ENCODE assay signal across 1 cellular context in genomic region chr9:35612843-35613242, GRCh38.
A peak's percentile ranks its signal among the peaks of the same experiment; 100 is the strongest.
TF ChIP-seq lines count a peak whose summit lies in the region.

No MANE protein-coding gene starts in this region.

TF ChIP-seq in K562, 482 proteins besides CTCF, POLR2A, EP300 and RAD21:
- TF ChIP-seq ARNT (IDR thresholded peaks at IDR 0.05): no peak
- TF ChIP-seq ATF2 (CRISPR knock-in tag; IDR thresholded peaks at IDR 0.05): no peak
- no peak for TF ChIP-seq ARID1B (IDR thresholded peaks at IDR 0.05)
- no peak for TF ChIP-seq NFIX (CRISPR knock-in tag; IDR thresholded peaks at IDR 0.05; ENCODE audit: low read depth)
- TF ChIP-seq GATAD2B (IDR thresholded peaks at IDR 0.05; ENCODE audit: borderline replicate concordance): no peak
- TF ChIP-seq MXI1 (IDR thresholded peaks at IDR 0.05; ENCODE audit: low read depth, low read length): no peak
- no peak for TF ChIP-seq ZC3H11A (IDR thresholded peaks at IDR 0.05; ENCODE audit: low read depth, low read length)
- no peak for TF ChIP-seq TEAD2 (tag; IDR thresholded peaks at IDR 0.05)
- peak; percentile 21; the same call in 1 of the 2 replicates for TF ChIP-seq C11orf30 (IDR thresholded peaks at IDR 0.05; ENCODE audit: low read depth)
- no peak for TF ChIP-seq ILF3 (IDR thresholded peaks at IDR 0.05; ENCODE audit: borderline replicate concordance)
- TF ChIP-seq ZNF282 (CRISPR knock-in tag; IDR thresholded peaks at IDR 0.05): no peak
- TF ChIP-seq ZFX (CRISPR knock-in tag; IDR thresholded peaks at IDR 0.05): no peak
- no peak for TF ChIP-seq KDM2B (CRISPR knock-in tag; IDR thresholded peaks at IDR 0.05)
- no peak for TF ChIP-seq ZNF57 (CRISPR knock-in tag; IDR thresholded peaks at IDR 0.05)
- no peak for TF ChIP-seq SLC30A9 (CRISPR knock-in tag; IDR thresholded peaks at IDR 0.05)
- peak; percentile 42; the same call in 1 of the 2 replicates for TF ChIP-seq MAFG (tag; conservative IDR thresholded peaks at IDR 0.05)
- TF ChIP-seq KLF16 (IDR thresholded peaks at IDR 0.05): no peak
- TF ChIP-seq TAF1 (IDR thresholded peaks at IDR 0.05; ENCODE audit: control insufficient read depth, extremely low read depth, insufficient read depth, low read length, severe bottlenecking): no peak
- TF ChIP-seq MXD1 (CRISPR knock-in tag; IDR thresholded peaks at IDR 0.05; ENCODE audit: borderline replicate concordance, poor library complexity, severe bottlenecking): no peak
- no peak for TF ChIP-seq POLR2AphosphoS5 (IDR thresholded peaks at IDR 0.05; ENCODE audit: control insufficient read depth, insufficient read depth, low read depth, low read length)
- TF ChIP-seq TCF15 (CRISPR knock-in tag; IDR thresholded peaks at IDR 0.05): no peak
- peak; percentile 61; the same call in 1 of the 2 replicates for TF ChIP-seq ZNF316 (IDR thresholded peaks at IDR 0.05)
- no peak for TF ChIP-seq BMI1 (IDR thresholded peaks at IDR 0.05; ENCODE audit: low read length)
